ENCODE assay signal across 8 cellular contexts in genomic region chr16:89958068-89958467, GRCh38. TPM values are rescaled to one million over a fixed set of nuclear protein-coding genes. Genes with fewer than 3 reads are reported as not detected.
DNase-seq lines count a peak whose midpoint lies in the region; ATAC-seq, FAIRE-seq and TF ChIP-seq lines count a peak whose summit lies in the region.

No MANE protein-coding gene starts in this region.

- H3K36me3 ChIP-seq in left ventricle myocardium inferior: peaks cover 58% of the 10 kb centered on the region

- DNase-seq in A549 (ENCODE audit: low read depth in 1 of 2, low spot score in 1 of 2): peak; percentile 58 to 66
- DNase-seq in G401 (ENCODE audit: low spot score): peak; percentile 51
- DNase-seq in SK-MEL-5 (ENCODE audit: low read depth, low spot score): peak; percentile 65
- peak; percentile 47 for DNase-seq in left ventricle myocardium inferior
- DNase-seq in hippocampal formation (lab: John Stamatoyannopoulos, UW): no peak
- DNase-seq in activated CD8-positive, alpha-beta memory T cell treated with anti-CD3 and anti-CD28 coated beads, Interleukin-2, amount 50 U/mL, for 48 hours: no peak
- DNase-seq in GM20000 (ENCODE audit: low spot score): no peak

- POLR2A ChIA-PET in A549 (lab: Yijun Ruan, JAX): no interaction called here

- H3K27ac ChIP-seq in A549 (no peak overlapping the region), left ventricle myocardium inferior (replicated peaks) (no peak overlapping the region)

- TF ChIP-seq EP300 in A549 (IDR thresholded peaks at IDR 0.05): no peak

- no peak overlapping the region for H3K4me3 ChIP-seq in A549
- H3K4me3 ChIP-seq in left ventricle myocardium inferior: peak overlapping the region; percentile 43

- no peak overlapping the region for H3K4me2 ChIP-seq in A549

- H3K27me3 ChIP-seq in left ventricle myocardium inferior (ENCODE audit: low read depth): no peaks in the 10 kb centered on the region

- 82% methylated on average over 5 of the region's 7 CpGs for WGBS in A549 (ENCODE audit: missing lambda C conversion rate)

- no peak for TF ChIP-seq POLR2A in A549 (IDR thresholded peaks at IDR 0.05; ENCODE audit: low read length)

- H3K4me1 ChIP-seq in A549 (no peaks in the 10 kb centered on the region), left ventricle myocardium inferior (no peaks in the 10 kb centered on the region)

- H3K9me3 ChIP-seq in A549 (no peaks in the 10 kb centered on the region), left ventricle myocardium inferior (replicated peaks) (no peaks in the 10 kb centered on the region)

- no peak for TF ChIP-seq RAD21 in A549 (conservative IDR thresholded peaks at IDR 0.05 in 1 of 2, IDR thresholded peaks at IDR 0.05 in 1 of 2)

- TF ChIP-seq CTCF in A549 (IDR thresholded peaks at IDR 0.05) (no peak), left ventricle myocardium inferior (IDR thresholded peaks at IDR 0.05; ENCODE audit: borderline replicate concordance) (no peak), GM20000 (IDR thresholded peaks at IDR 0.05; ENCODE audit: extremely low read depth, missing control alignments) (no peak)

- ATAC-seq in A549: peak; percentile 44 to 94; a peak in 3 of 6 replicates
- no peak for ATAC-seq in HG03196 (IDR thresholded peaks at IDR 0.05; ENCODE audit: unreplicated experiment)

- CTCF ChIA-PET in A549 (lab: Yijun Ruan, JAX): interaction anchor here (0.6 to 2.1 kb wide), 3 partner anchors 8 to 97 kb away, joined by 3 to 7 read pairs (median 4); no protein-coding TSS in a partner anchor

- no peak for FAIRE-seq in A549 (lab: Jason Lieb, UNC)

- in situ Hi-C loops in G401 (cut with HindIII; ENCODE audit: low sequenced_read_pairs) (no loop called here), SK-MEL-5 (cut with HindIII; ENCODE audit: low pct_unique_long_range_greater_than_20kb, low sequenced_read_pairs) (no loop called here)

- intact Hi-C loops in left ventricle myocardium inferior (cut with micrococcal nuclease): no loop called here

TF ChIP-seq in A549, 52 proteins besides CTCF, POLR2A, EP300 and RAD21:
- TF ChIP-seq USF2 (IDR thresholded peaks at IDR 0.05) (peak; percentile 87), RARB (CRISPR knock-in tag; IDR thresholded peaks at IDR 0.05) (no peak), RNF2 (IDR thresholded peaks at IDR 0.05; ENCODE audit: borderline replicate concordance, low read depth) (no peak)

RNA-seq across cellular contexts. Expression of gene DEF8, which starts 9.5 kb away (rescaled TPM):
- polyA plus RNA-seq in A549 (2011; rRNA removed): 63.6 and 69.4 TPM in 2 replicates
- 154 and 175 TPM in 2 replicates for polyA plus RNA-seq in A549 (2012; cell fraction: cytosol; rRNA removed)
- 262 and 280 TPM in 2 replicates for polyA plus RNA-seq in A549 (2012; cell fraction: nucleus; rRNA removed)
- polyA plus RNA-seq in A549 (2017; fragmentation: RNase III; extraction: RNeasy Plus Mini Kit Qiagen cat#74134 plus additional on column Dnase treatment): 83.0 to 88.7 TPM (median 86.5 TPM) in 3 replicates
- 38.2 and 39.0 TPM in 2 replicates for polyA minus RNA-seq in A549 (2011; rRNA and poly(A)+ RNA removed)
- total RNA-seq in G401 (2014; rRNA removed; shearing (Covaris generic)): 122 and 167 TPM in 2 replicates
- total RNA-seq in SK-MEL-5 (2014; rRNA removed; shearing (Covaris generic)): 77.9 and 82.0 TPM in 2 replicates
- polyA plus RNA-seq in SK-MEL-5 (2015; cell fraction: cytosol; rRNA removed): 92.1 and 107 TPM in 2 replicates
- polyA plus RNA-seq in SK-MEL-5 (2015; cell fraction: nucleus; rRNA removed): 307 and 356 TPM in 2 replicates
- 44.7 TPM for total RNA-seq in left ventricle myocardium inferior

RNA-seq across cellular contexts. Expression of gene TUBB3, which starts 34.9 kb away (rescaled TPM):
- polyA plus RNA-seq in A549 (2011; rRNA removed) (48.8 and 48.9 TPM in 2 replicates), A549 (2017; fragmentation: RNase III; extraction: RNeasy Plus Mini Kit Qiagen cat#74134 plus additional on column Dnase treatment) (152 to 180 TPM (median 163 TPM) in 3 replicates)
- polyA plus RNA-seq in A549 (2012; cell fraction: cytosol; rRNA removed): 289 and 332 TPM in 2 replicates
- 483 and 655 TPM in 2 replicates for polyA plus RNA-seq in A549 (2012; cell fraction: nucleus; rRNA removed)
- polyA minus RNA-seq in A549 (2011; rRNA and poly(A)+ RNA removed): 73.7 and 103 TPM in 2 replicates
- 264 and 266 TPM in 2 replicates for total RNA-seq in G401 (2014; rRNA removed; shearing (Covaris generic))
- 208 and 219 TPM in 2 replicates for total RNA-seq in SK-MEL-5 (2014; rRNA removed; shearing (Covaris generic))
- polyA plus RNA-seq in SK-MEL-5 (2015; cell fraction: cytosol; rRNA removed): 303 and 343 TPM in 2 replicates
- polyA plus RNA-seq in SK-MEL-5 (2015; cell fraction: nucleus; rRNA removed): 288 and 317 TPM in 2 replicates
- total RNA-seq in left ventricle myocardium inferior: 2.1 TPM

RNA-seq across cellular contexts. Expression of gene MC1R, which starts 39.4 kb away (rescaled TPM):
- polyA plus RNA-seq in A549 (2011; rRNA removed): 7.4 and 8.0 TPM in 2 replicates
- polyA plus RNA-seq in A549 (2012; cell fraction: cytosol; rRNA removed): 8.8 and 9.5 TPM in 2 replicates
- 44.8 and 58.2 TPM in 2 replicates for polyA plus RNA-seq in A549 (2012; cell fraction: nucleus; rRNA removed)
- 6.1 to 9.2 TPM (median 8.0 TPM) in 3 replicates for polyA plus RNA-seq in A549 (2017; fragmentation: RNase III; extraction: RNeasy Plus Mini Kit Qiagen cat#74134 plus additional on column Dnase treatment)
- 8.0 and 10.7 TPM in 2 replicates for polyA minus RNA-seq in A549 (2011; rRNA and poly(A)+ RNA removed)
- 17.2 and 20.1 TPM in 2 replicates for total RNA-seq in G401 (2014; rRNA removed; shearing (Covaris generic))
- 14.3 and 17.2 TPM in 2 replicates for total RNA-seq in SK-MEL-5 (2014; rRNA removed; shearing (Covaris generic))
- 17.8 and 19.9 TPM in 2 replicates for polyA plus RNA-seq in SK-MEL-5 (2015; cell fraction: cytosol; rRNA removed)
- 142 and 144 TPM in 2 replicates for polyA plus RNA-seq in SK-MEL-5 (2015; cell fraction: nucleus; rRNA removed)
- 1.2 TPM for total RNA-seq in left ventricle myocardium inferior

Comparison
In these comparisons a context has a peak if more than half of its experiments do, and no peak if none do; other contexts are left out.
1. DNase-seq: peak in A549 (2 of 2), G401 (single experiment), SK-MEL-5 (single experiment) and left ventricle myocardium inferior (single experiment); none in hippocampal formation (0 of 2), activated CD8-positive, alpha-beta memory T cell treated with anti-CD3 and anti-CD28 coated beads, Interleukin-2, amount 50 U/mL, for 48 hours (single experiment) and GM20000 (single experiment).
2. RNA of gene TUBB3, which starts 34.9 kb away (total RNA-seq): 264 to 266 TPM in G401 and 208 to 219 TPM in SK-MEL-5; 2.1 TPM in left ventricle myocardium inferior (single experiment); every median in the first group is over 10 times any median in the second.